1 cellular context compared by ENCODE assay signal in genomic region chr1:116514708-116515525, GRCh38.
TF ChIP-seq lines count a peak whose summit lies in the region.

No MANE protein-coding gene starts in this region.

TF ChIP-seq in GM12878, 131 proteins besides CTCF, POLR2A, EP300 and RAD21 (continued from another document and continues in another):
- no peak for TF ChIP-seq SIX5 (IDR thresholded peaks at IDR 0.05; ENCODE audit: low read depth, low read length, severe bottlenecking)
- TF ChIP-seq SP1 (IDR thresholded peaks at IDR 0.05; ENCODE audit: low read depth, low read length), result no peak
- TF ChIP-seq RAD51 (IDR thresholded peaks at IDR 0.05), result peak; percentile 43; the same call in 1 of the 2 replicates
- TF ChIP-seq, protein P1, sequence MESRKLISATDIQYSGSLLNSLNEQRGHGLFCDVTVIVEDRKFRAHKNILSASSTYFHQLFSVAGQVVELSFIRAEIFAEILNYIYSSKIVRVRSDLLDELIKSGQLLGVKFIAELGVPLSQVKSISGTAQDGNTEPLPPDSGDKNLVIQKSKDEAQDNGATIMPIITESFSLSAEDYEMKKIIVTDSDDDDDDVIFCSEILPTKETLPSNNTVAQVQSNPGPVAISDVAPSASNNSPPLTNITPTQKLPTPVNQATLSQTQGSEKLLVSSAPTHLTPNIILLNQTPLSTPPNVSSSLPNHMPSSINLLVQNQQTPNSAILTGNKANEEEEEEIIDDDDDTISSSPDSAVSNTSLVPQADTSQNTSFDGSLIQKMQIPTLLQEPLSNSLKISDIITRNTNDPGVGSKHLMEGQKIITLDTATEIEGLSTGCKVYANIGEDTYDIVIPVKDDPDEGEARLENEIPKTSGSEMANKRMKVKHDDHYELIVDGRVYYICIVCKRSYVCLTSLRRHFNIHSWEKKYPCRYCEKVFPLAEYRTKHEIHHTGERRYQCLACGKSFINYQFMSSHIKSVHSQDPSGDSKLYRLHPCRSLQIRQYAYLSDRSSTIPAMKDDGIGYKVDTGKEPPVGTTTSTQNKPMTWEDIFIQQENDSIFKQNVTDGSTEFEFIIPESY (IDR thresholded peaks at IDR 0.05), result no peak
- TF ChIP-seq SMAD1 (IDR thresholded peaks at IDR 0.05; ENCODE audit: low read depth, partially characterized antibody), result no peak
- no peak for TF ChIP-seq SREBF1 (IDR thresholded peaks at IDR 0.05; ENCODE audit: low read length)
- no peak for TF ChIP-seq ZBTB4 (CRISPR knock-in tag; IDR thresholded peaks at IDR 0.05)
- peak; percentile 7; the same call in 1 of the 2 replicates for TF ChIP-seq YY1 (IDR thresholded peaks at IDR 0.05; ENCODE audit: low read depth, low read length)
- no peak for TF ChIP-seq SMARCA5 (IDR thresholded peaks at IDR 0.05)
- peak; percentile 88 for TF ChIP-seq SKIL (IDR thresholded peaks at IDR 0.05; ENCODE audit: low read depth, poor library complexity, severe bottlenecking)
- no peak for TF ChIP-seq NRF1 (conservative IDR thresholded peaks at IDR 0.05; ENCODE audit: low read depth, low read length)
- peak; percentile 80 for TF ChIP-seq GATAD2B (conservative IDR thresholded peaks at IDR 0.05; ENCODE audit: low read depth)
- peak; percentile 90 for TF ChIP-seq NBN (IDR thresholded peaks at IDR 0.05)
- TF ChIP-seq, protein P2, sequence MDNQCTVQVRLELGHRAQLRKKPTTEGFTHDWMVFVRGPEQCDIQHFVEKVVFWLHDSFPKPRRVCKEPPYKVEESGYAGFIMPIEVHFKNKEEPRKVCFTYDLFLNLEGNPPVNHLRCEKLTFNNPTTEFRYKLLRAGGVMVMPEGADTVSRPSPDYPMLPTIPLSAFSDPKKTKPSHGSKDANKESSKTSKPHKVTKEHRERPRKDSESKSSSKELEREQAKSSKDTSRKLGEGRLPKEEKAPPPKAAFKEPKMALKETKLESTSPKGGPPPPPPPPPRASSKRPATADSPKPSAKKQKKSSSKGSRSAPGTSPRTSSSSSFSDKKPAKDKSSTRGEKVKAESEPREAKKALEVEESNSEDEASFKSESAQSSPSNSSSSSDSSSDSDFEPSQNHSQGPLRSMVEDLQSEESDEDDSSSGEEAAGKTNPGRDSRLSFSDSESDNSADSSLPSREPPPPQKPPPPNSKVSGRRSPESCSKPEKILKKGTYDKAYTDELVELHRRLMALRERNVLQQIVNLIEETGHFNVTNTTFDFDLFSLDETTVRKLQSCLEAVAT (IDR thresholded peaks at IDR 0.05), result peak; percentile 55; the same call in 1 of the 2 replicates
- TF ChIP-seq TARDBP (IDR thresholded peaks at IDR 0.05; ENCODE audit: borderline replicate concordance), result no peak
- no peak for TF ChIP-seq BMI1 (IDR thresholded peaks at IDR 0.05; ENCODE audit: borderline replicate concordance)
- TF ChIP-seq GABPA (IDR thresholded peaks at IDR 0.05; ENCODE audit: low read depth), result 0 out of 2 replicates have a peak, but pooled peaks have one; percentile 29
- TF ChIP-seq MTA3 (IDR thresholded peaks at IDR 0.05; ENCODE audit: borderline replicate concordance, low read length), result no peak
- TF ChIP-seq ASH2L (IDR thresholded peaks at IDR 0.05; ENCODE audit: borderline replicate concordance, low read depth), result no peak
- TF ChIP-seq REST (IDR thresholded peaks at IDR 0.05; ENCODE audit: low read depth, low read length), result no peak
- TF ChIP-seq NFIC (IDR thresholded peaks at IDR 0.05; ENCODE audit: low read depth, low read length), result peak; percentile 76
- TF ChIP-seq RFX5 (IDR thresholded peaks at IDR 0.05; ENCODE audit: low read depth, low read length), result no peak
- TF ChIP-seq CHD2 (IDR thresholded peaks at IDR 0.05; ENCODE audit: borderline replicate concordance, low read depth, low read length), result no peak
- TF ChIP-seq SMC3 (IDR thresholded peaks at IDR 0.05; ENCODE audit: borderline replicate concordance, low read length), result no peak
- no peak for TF ChIP-seq SRF (IDR thresholded peaks at IDR 0.05; ENCODE audit: low read depth in 2 of 2, low read length in 2 of 2)
- no peak for TF ChIP-seq ZZZ3 (IDR thresholded peaks at IDR 0.05; ENCODE audit: control insufficient read depth, insufficient read length, low read depth)
- TF ChIP-seq POLR2AphosphoS5 (IDR thresholded peaks at IDR 0.05; ENCODE audit: low read length), result peak; percentile 59; the same call in 1 of the 2 replicates
- peak; percentile 71; the same call in 1 of the 2 replicates for TF ChIP-seq MTA2 (IDR thresholded peaks at IDR 0.05; ENCODE audit: low read depth)
- TF ChIP-seq FOS (IDR thresholded peaks at IDR 0.05; ENCODE audit: borderline replicate concordance, extremely low read depth, insufficient read length), result no peak
- no peak for TF ChIP-seq TCF7 (IDR thresholded peaks at IDR 0.05; ENCODE audit: borderline replicate concordance)
- no peak for TF ChIP-seq RELA (IDR thresholded peaks at IDR 0.05; ENCODE audit: borderline replicate concordance, partially characterized antibody)
- TF ChIP-seq HDAC6 (IDR thresholded peaks at IDR 0.05; ENCODE audit: unreplicated experiment), result no peak
- no peak for TF ChIP-seq EZH2 (IDR thresholded peaks at IDR 0.05; ENCODE audit: borderline replicate concordance, control insufficient read depth, low read depth, low read length)
- TF ChIP-seq ZSCAN29 (IDR thresholded peaks at IDR 0.05), result no peak
- peak; percentile 78 for TF ChIP-seq DPF2 (IDR thresholded peaks at IDR 0.05)
- 0 out of 2 replicates have a peak, but pooled peaks have one; percentile 47 for TF ChIP-seq POLR2AphosphoS2 (IDR thresholded peaks at IDR 0.05; ENCODE audit: low read depth, low read length)
- TF ChIP-seq, protein P3, sequence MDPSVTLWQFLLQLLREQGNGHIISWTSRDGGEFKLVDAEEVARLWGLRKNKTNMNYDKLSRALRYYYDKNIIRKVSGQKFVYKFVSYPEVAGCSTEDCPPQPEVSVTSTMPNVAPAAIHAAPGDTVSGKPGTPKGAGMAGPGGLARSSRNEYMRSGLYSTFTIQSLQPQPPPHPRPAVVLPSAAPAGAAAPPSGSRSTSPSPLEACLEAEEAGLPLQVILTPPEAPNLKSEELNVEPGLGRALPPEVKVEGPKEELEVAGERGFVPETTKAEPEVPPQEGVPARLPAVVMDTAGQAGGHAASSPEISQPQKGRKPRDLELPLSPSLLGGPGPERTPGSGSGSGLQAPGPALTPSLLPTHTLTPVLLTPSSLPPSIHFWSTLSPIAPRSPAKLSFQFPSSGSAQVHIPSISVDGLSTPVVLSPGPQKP (IDR thresholded peaks at IDR 0.05; ENCODE audit: low read depth, low read length), result no peak; the same call in 1 of the 2 replicates
- TF ChIP-seq, protein P4, sequence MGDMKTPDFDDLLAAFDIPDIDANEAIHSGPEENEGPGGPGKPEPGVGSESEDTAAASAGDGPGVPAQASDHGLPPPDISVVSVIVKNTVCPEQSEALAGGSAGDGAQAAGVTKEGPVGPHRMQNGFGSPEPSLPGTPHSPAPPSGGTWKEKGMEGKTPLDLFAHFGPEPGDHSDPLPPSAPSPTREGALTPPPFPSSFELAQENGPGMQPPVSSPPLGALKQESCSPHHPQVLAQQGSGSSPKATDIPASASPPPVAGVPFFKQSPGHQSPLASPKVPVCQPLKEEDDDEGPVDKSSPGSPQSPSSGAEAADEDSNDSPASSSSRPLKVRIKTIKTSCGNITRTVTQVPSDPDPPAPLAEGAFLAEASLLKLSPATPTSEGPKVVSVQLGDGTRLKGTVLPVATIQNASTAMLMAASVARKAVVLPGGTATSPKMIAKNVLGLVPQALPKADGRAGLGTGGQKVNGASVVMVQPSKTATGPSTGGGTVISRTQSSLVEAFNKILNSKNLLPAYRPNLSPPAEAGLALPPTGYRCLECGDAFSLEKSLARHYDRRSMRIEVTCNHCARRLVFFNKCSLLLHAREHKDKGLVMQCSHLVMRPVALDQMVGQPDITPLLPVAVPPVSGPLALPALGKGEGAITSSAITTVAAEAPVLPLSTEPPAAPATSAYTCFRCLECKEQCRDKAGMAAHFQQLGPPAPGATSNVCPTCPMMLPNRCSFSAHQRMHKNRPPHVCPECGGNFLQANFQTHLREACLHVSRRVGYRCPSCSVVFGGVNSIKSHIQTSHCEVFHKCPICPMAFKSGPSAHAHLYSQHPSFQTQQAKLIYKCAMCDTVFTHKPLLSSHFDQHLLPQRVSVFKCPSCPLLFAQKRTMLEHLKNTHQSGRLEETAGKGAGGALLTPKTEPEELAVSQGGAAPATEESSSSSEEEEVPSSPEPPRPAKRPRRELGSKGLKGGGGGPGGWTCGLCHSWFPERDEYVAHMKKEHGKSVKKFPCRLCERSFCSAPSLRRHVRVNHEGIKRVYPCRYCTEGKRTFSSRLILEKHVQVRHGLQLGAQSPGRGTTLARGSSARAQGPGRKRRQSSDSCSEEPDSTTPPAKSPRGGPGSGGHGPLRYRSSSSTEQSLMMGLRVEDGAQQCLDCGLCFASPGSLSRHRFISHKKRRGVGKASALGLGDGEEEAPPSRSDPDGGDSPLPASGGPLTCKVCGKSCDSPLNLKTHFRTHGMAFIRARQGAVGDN (IDR thresholded peaks at IDR 0.05), result peak; percentile 88
- peak in 1 of 2 experiments; percentile 45; a peak in 1 of 3 replicates for TF ChIP-seq EGR1 (IDR thresholded peaks at IDR 0.05; ENCODE audit: borderline replicate concordance in 1 of 2, low read depth in 2 of 2, low read length in 2 of 2)
- no peak for TF ChIP-seq ZNF274 (IDR thresholded peaks at IDR 0.05; ENCODE audit: insufficient read depth, insufficient read length)
- TF ChIP-seq EED (IDR thresholded peaks at IDR 0.05; ENCODE audit: low read depth), result peak; percentile 97
- peak; percentile 68; the same call in 1 of the 2 replicates for TF ChIP-seq MXI1 (IDR thresholded peaks at IDR 0.05; ENCODE audit: low read depth, low read length)
- TF ChIP-seq ZNF384 (IDR thresholded peaks at IDR 0.05; ENCODE audit: borderline replicate concordance, low read depth, low read length), result no peak
